16 cellular contexts compared by ENCODE assay signal in genomic region chr2:54609241-54609640, GRCh38.
"Had no signal": no experiment of that assay in that cellular context is flagged by ENCODE, and none has a peak within 500 bp of the region (broad histone marks: within the 10 kb centered on the region; RNA-seq: fewer than 3 reads in every experiment).

No MANE protein-coding gene starts in this region.

- H3K9me3 Mint-ChIP-seq: activated naive CD8-positive, alpha-beta T cell treated with anti-CD3 and anti-CD28 coated beads for 36 hours; activated T-helper 2 cell treated with anti-CD3 and anti-CD28 coated beads, Interferon-gamma antibody, Interleukin-2, Interleukin-4, amounts not matched to agents 10 μg/mL and 5 μg/mL and 100 μg/mL, durations not matched to agents 14 hours and 24 hours and 36 hours had no signal

- ATAC-seq: activated CD8-positive, alpha-beta T cell treated with anti-CD3 and anti-CD28 coated beads, Interleukin-2, amount 10 ng/mL, durations not matched to agents 7 days and 5 days; esophagus mucosa; left ventricle myocardium superior; stimulated activated naive CD8-positive, alpha-beta T cell treated with anti-CD3 and anti-CD28 coated beads, Interleukin-15, amount 100 ng/mL, for 72 hours had no signal

- H3K4me3 Mint-ChIP-seq: activated CD8-positive, alpha-beta T cell treated with anti-CD3 and anti-CD28 coated beads, Interleukin-2, amount 10 ng/mL, durations not matched to agents 7 days and 5 days; activated naive CD8-positive, alpha-beta T cell treated with anti-CD3 and anti-CD28 coated beads for 36 hours; neural progenitor cell; stimulated activated naive CD8-positive, alpha-beta T cell treated with anti-CD3 and anti-CD28 coated beads, Interleukin-15, amount 100 ng/mL, for 72 hours had no signal

- H3K4me2 ChIP-seq: neural progenitor cell had no signal

- H3K27me3 ChIP-seq: neural progenitor cell, pancreas, uterus had no signal

- H3K36me3 ChIP-seq: neural progenitor cell, pancreas, thoracic aorta, uterus had no signal

- H3K9ac ChIP-seq: neural progenitor cell had no signal

- H2AFZ ChIP-seq: neural progenitor cell had no signal

- DNase-seq: activated CD4-positive, alpha-beta T cell treated with anti-CD3 and anti-CD28 coated beads for 48 hours; activated CD8-positive, alpha-beta T cell treated with anti-CD3 and anti-CD28 coated beads, Interleukin-2, amount 10 ng/mL, durations not matched to agents 7 days and 5 days; activated naive CD8-positive, alpha-beta T cell treated with anti-CD3 and anti-CD28 coated beads for 36 hours; anterior cingulate cortex; glutamatergic neuron; left ventricle myocardium superior; pancreas; stimulated activated CD4-positive, alpha-beta T cell treated with anti-CD3 and anti-CD28 coated beads, Interleukin-15, amount 100 ng/mL, for 24 hours; stimulated activated CD4-positive, alpha-beta T cell treated with anti-CD3 and anti-CD28 coated beads, Interleukin-4, amount 100 ng/mL, for 24 hours; stimulated activated naive CD8-positive, alpha-beta T cell treated with anti-CD3 and anti-CD28 coated beads, Interleukin-15, amount 100 ng/mL, for 72 hours; T1000; uterus had no signal

- H3K9me3 ChIP-seq: pancreas, thoracic aorta, uterus had no signal

- H3K27ac Mint-ChIP-seq: activated CD8-positive, alpha-beta T cell treated with anti-CD3 and anti-CD28 coated beads, Interleukin-2, amount 10 ng/mL, durations not matched to agents 7 days and 5 days; activated naive CD8-positive, alpha-beta T cell treated with anti-CD3 and anti-CD28 coated beads for 36 hours; activated T-helper 2 cell treated with anti-CD3 and anti-CD28 coated beads, Interferon-gamma antibody, Interleukin-2, Interleukin-4, amounts not matched to agents 10 μg/mL and 5 μg/mL and 100 μg/mL, durations not matched to agents 14 hours and 24 hours and 36 hours; neural progenitor cell; stimulated activated naive CD8-positive, alpha-beta T cell treated with anti-CD3 and anti-CD28 coated beads, Interleukin-15, amount 100 ng/mL, for 72 hours had no signal

- H3K4me3 ChIP-seq: neural progenitor cell, pancreas, thoracic aorta, uterus had no signal

- H3K27ac ChIP-seq: neural progenitor cell, pancreas, thoracic aorta, uterus had no signal

- H3K27me3 Mint-ChIP-seq: activated naive CD8-positive, alpha-beta T cell treated with anti-CD3 and anti-CD28 coated beads for 36 hours; stimulated activated naive CD8-positive, alpha-beta T cell treated with anti-CD3 and anti-CD28 coated beads, Interleukin-15, amount 100 ng/mL, for 72 hours had no signal
